ENCODE assay signal across 1 cellular context in the genomic region with DNA sequence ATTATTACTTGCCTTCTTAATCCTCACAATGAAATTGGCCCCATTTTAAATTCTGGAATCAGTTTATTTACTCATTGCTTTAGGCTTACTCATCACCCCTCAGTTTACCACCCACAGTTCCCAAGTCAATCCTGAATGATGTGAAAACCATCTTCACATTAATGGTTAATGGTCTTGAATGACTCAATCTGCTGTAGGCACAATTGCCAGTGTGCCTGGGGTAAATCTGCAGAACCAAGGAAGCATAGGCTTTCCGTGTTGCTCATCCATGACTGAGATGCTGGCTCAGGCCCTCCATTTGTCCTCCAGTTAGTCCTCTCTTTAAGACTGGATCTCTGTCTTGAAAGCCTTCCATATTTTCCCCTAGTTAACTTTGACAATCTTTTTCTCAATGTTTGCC.
TF ChIP-seq lines count a peak whose summit lies in the region.

No MANE protein-coding gene starts in this region.

TF ChIP-seq in H1, 55 proteins besides CTCF, POLR2A, EP300 and RAD21:
- TF ChIP-seq FOSL1 (IDR thresholded peaks at IDR 0.05; ENCODE audit: insufficient read depth, low read depth, low read length) (no peak), ZNF274 (IDR thresholded peaks at IDR 0.05; ENCODE audit: borderline replicate concordance, extremely low read depth, low read length) (no peak), TEAD4 (IDR thresholded peaks at IDR 0.05; ENCODE audit: low read depth, low read length) (no peak), SP4 (IDR thresholded peaks at IDR 0.05; ENCODE audit: low read length) (no peak), SAP30 (IDR thresholded peaks at IDR 0.05; ENCODE audit: insufficient read depth, insufficient replicate concordance, low read length) (no peak), USF2 (IDR thresholded peaks at IDR 0.05; ENCODE audit: low read length) (no peak), GTF2F1 (IDR thresholded peaks at IDR 0.05; ENCODE audit: borderline replicate concordance, low read depth, low read length) (no peak), CHD2 (IDR thresholded peaks at IDR 0.05; ENCODE audit: low read length) (no peak), KDM4A (IDR thresholded peaks at IDR 0.05; ENCODE audit: low read depth, low read length, severe bottlenecking) (no peak), GABPA (IDR thresholded peaks at IDR 0.05; ENCODE audit: borderline replicate concordance, insufficient read depth, low read length) (no peak), KDM1A (IDR thresholded peaks at IDR 0.05; ENCODE audit: borderline replicate concordance, low read length) (no peak)
- TF ChIP-seq, protein P1, sequence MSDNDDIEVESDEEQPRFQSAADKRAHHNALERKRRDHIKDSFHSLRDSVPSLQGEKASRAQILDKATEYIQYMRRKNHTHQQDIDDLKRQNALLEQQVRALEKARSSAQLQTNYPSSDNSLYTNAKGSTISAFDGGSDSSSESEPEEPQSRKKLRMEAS (IDR thresholded peaks at IDR 0.05): no peak
